Comparison of ENCODE assay signal across 1 cellular context in the genomic region with DNA sequence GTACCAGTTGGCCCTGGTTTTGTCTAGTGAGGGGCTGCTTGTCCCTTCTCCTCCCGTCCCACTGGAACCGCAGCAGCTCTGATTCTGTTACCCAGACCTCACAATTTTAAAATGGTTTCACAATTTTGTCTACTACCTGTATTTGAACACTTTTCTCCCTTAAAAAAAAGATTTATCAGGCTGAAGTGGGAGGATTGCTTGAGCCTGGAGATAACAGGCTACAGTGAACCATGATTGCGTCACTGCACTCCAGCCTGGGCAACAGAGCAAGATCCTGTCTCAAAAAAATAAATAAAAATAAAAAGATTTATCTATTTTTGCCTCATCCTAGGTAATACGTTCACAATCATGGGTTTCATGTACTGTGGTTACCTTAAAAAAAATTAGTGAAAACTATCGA.
A peak's percentile ranks its signal among the peaks of the same experiment; 100 is the strongest.
TF ChIP-seq lines count a peak whose summit lies in the region.

No MANE protein-coding gene starts in this region.

TF ChIP-seq in K562, 482 proteins besides CTCF, POLR2A, EP300 and RAD21 (continued from another document):
- TF ChIP-seq, protein P1, sequence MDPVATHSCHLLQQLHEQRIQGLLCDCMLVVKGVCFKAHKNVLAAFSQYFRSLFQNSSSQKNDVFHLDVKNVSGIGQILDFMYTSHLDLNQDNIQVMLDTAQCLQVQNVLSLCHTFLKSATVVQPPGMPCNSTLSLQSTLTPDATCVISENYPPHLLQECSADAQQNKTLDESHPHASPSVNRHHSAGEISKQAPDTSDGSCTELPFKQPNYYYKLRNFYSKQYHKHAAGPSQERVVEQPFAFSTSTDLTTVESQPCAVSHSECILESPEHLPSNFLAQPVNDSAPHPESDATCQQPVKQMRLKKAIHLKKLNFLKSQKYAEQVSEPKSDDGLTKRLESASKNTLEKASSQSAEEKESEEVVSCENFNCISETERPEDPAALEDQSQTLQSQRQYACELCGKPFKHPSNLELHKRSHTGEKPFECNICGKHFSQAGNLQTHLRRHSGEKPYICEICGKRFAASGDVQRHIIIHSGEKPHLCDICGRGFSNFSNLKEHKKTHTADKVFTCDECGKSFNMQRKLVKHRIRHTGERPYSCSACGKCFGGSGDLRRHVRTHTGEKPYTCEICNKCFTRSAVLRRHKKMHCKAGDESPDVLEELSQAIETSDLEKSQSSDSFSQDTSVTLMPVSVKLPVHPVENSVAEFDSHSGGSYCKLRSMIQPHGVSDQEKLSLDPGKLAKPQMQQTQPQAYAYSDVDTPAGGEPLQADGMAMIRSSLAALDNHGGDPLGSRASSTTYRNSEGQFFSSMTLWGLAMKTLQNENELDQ (CRISPR knock-in tag; IDR thresholded peaks at IDR 0.05; ENCODE audit: borderline replicate concordance), result no peak
- TF ChIP-seq NBN (IDR thresholded peaks at IDR 0.05; ENCODE audit: low read depth), result peak; percentile 60; the same call in 1 of the 2 replicates
- TF ChIP-seq, protein P2, sequence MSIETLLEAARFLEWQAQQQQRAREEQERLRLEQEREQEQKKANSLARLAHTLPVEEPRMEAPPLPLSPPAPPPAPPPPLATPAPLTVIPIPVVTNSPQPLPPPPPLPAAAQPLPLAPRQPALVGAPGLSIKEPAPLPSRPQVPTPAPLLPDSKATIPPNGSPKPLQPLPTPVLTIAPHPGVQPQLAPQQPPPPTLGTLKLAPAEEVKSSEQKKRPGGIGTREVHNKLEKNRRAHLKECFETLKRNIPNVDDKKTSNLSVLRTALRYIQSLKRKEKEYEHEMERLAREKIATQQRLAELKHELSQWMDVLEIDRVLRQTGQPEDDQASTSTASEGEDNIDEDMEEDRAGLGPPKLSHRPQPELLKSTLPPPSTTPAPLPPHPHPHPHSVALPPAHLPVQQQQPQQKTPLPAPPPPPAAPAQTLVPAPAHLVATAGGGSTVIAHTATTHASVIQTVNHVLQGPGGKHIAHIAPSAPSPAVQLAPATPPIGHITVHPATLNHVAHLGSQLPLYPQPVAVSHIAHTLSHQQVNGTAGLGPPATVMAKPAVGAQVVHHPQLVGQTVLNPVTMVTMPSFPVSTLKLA (conservative IDR thresholded peaks at IDR 0.05), result no peak
- TF ChIP-seq CREM (IDR thresholded peaks at IDR 0.05; ENCODE audit: low read depth), result peak; percentile 88
- peak; percentile 0; the same call in 1 of the 2 replicates for TF ChIP-seq PYGO2 (tag; IDR thresholded peaks at IDR 0.05)
- TF ChIP-seq NCOR1 (IDR thresholded peaks at IDR 0.05), result peak; percentile 43; the same call in 1 of the 2 replicates
- TF ChIP-seq SMARCC2 (IDR thresholded peaks at IDR 0.05; ENCODE audit: low read depth), result peak; percentile 61; the same call in 1 of the 2 replicates
